Comparison of ENCODE assay signal across 10 cellular contexts in the genomic region with DNA sequence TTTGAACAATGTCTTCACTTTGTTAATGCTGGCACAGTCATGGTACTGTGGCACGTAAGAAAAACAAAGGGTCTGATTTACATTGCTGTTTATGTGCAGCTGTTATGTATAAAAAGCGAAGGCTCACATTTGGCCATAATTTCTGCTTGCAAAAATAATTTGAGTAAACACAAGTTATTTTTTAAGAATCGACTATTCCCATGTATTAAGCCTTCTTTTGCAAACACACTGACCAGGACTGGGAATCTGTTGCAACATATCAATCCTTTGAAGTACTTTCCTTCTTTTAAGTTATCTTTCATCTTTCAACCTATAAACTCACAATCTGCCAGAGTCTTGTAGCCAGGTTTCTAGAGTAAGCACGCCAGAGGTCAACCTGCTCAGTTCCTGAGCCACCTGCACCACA.
"Had no signal": no experiment of that assay in that cellular context is flagged by ENCODE, and none has a peak within 500 bp of the region (broad histone marks: within the 10 kb centered on the region; RNA-seq: fewer than 3 reads in every experiment).

No MANE protein-coding gene starts in this region.

- ATAC-seq: GM23338 had no signal

- H3K9ac ChIP-seq: KMS-11 had no signal

- H3K4me3 ChIP-seq: GM23338 had no signal

- DNase-seq: H9, HCEC 1CT, HFFc6, KBM-7 had no signal

- H2AFZ ChIP-seq: GM23338 had no signal

- H3K4me2 ChIP-seq: GM23338, KMS-11 had no signal

- FAIRE-seq: H1, H54, HTR-8/SVneo had no signal

- H3K27ac ChIP-seq: HL-60, KMS-11 had no signal
